ENCODE assay signal across 12 cellular contexts in the genomic region with DNA sequence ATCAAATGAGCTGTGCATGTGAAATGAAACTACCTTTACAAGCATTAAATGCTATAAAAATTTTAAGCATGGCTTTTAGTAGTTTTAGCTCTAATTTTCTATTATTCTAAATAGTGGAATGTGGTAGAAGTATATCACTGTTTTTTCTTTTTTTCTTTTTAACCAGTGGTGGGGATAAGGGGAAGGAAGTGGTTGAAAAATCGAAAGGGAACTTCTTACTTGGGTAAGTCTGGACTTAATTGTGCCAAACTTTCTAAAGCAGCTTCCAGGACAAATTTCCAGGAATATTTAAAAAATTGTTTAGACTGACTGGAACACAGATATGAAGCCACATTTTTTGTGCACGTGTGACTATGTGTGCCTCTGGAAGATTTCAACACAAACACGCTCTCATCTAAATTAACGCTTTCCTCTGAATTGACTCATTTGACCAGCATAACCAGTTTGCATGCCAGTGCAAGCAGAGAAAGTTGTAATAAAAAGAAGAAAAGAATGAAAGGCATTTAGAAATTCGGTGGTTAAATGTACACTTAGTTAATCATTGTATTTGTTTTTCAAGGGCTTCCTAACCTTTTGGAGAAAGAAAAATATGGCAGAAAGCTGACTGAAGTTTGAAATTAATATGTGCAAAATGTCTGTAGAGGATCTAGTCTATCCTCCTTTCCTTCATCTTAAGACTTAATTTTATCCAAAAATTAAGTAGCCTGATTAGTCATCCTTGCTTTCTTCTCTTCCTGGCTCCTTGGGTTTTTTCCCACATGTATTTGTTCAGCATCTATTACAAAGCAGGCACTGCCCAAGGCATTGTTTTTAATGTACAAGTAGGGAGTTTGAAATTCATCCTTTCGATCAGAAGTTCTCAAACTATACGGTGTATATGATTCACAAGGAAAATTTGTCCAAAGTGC. TPM values are rescaled to one million over a fixed set of nuclear protein-coding genes. Genes with fewer than 3 reads are reported as not detected.
DNase-seq lines count a peak whose midpoint lies in the region; ATAC-seq and TF ChIP-seq lines count a peak whose summit lies in the region.
"Had no signal": no experiment of that assay in that cellular context is flagged by ENCODE, and none has a peak within 500 bp of the region (broad histone marks: within the 10 kb centered on the region; RNA-seq: fewer than 3 reads in every experiment).

No MANE protein-coding gene starts in this region.

- H3K14ac ChIP-seq in IMR-90 (replicated peaks; ENCODE audit: low read depth, low read length): 0 out of 2 replicates have a peak overlapping the region, but pooled peaks have one; percentile 57

- H2BK20ac ChIP-seq in IMR-90 (ENCODE audit: low read depth, low read length): peak overlapping the region; percentile 74; the same call in 1 of the 2 replicates

- DNase-seq in AG08396 (ENCODE audit: low spot score) (peak; percentile 35), IMR-90 (peak; percentile 69), brain microvascular endothelial cell (peak; percentile 30), left lung (no peak), NCI-H774 (lab: John Stamatoyannopoulos, UW) (no peak), NCI-H2081 (lab: John Stamatoyannopoulos, UW) (no peak), DMS53 (lab: John Stamatoyannopoulos, UW) (no peak), SW 1271 (lab: John Stamatoyannopoulos, UW) (no peak)
- DNase-seq: activated CD8-positive, alpha-beta memory T cell treated with anti-CD3 and anti-CD28 coated beads, Interleukin-2, amount 10 ng/mL, durations not matched to agents 7 days and 5 days; CD8-positive, alpha-beta T cell; sigmoid colon; T-cell had no signal

- H4K8ac ChIP-seq in IMR-90 (ENCODE audit: low read depth in 2 of 2, low read length in 2 of 2): peak overlapping the region; percentile 13 to 32; a peak in 3 of 4 replicates

- no peak overlapping the region for H2AK5ac ChIP-seq in IMR-90 (ENCODE audit: low read depth, low read length)

- H2BK120ac ChIP-seq in IMR-90 (ENCODE audit: low read depth, low read length): peak overlapping the region; percentile 51

- H3K36me3 ChIP-seq in IMR-90 (ENCODE audit: control insufficient read depth, insufficient read depth, low read length) (no peaks in the 10 kb centered on the region), brain microvascular endothelial cell (replicated peaks) (no peaks in the 10 kb centered on the region), left lung (no peaks in the 10 kb centered on the region)
- H3K36me3 ChIP-seq: sigmoid colon had no signal

- TF ChIP-seq RAD21 in IMR-90 (IDR thresholded peaks at IDR 0.05; ENCODE audit: low read length): no peak

- H4K91ac ChIP-seq in IMR-90 (ENCODE audit: insufficient read depth, low read depth, low read length): peak overlapping the region; percentile 46

- H3K27ac ChIP-seq in IMR-90 (ENCODE audit: insufficient read depth, low read length): peak overlapping the region; percentile 83; the same call in 1 of the 2 replicates
- peak overlapping the region; percentile 59 for H3K27ac ChIP-seq in brain microvascular endothelial cell
- peak overlapping the region in 1 of 2 donors; percentile 4 for H3K27ac ChIP-seq in left lung
- H3K27ac ChIP-seq: sigmoid colon had no signal

- no peak for TF ChIP-seq POLR2A in IMR-90 (IDR thresholded peaks at IDR 0.05; ENCODE audit: low read depth, low read length)

- no TSS peak for BruUV-seq in IMR-90 (replicated peaks; lab: Mats Ljungman, UMichigan)

- H2BK5ac ChIP-seq in IMR-90 (ENCODE audit: low read depth, low read length, poor library complexity, severe bottlenecking): peak overlapping the region; percentile 85

- H3K9ac ChIP-seq in IMR-90 (ENCODE audit: low read depth, low read length): no peak overlapping the region

- POLR2A ChIA-PET in IMR-90 (lab: Charles Lee; ENCODE audit: unreplicated experiment): no interaction called here

- no peak overlapping the region for H2AK9ac ChIP-seq in IMR-90 (replicated peaks; ENCODE audit: low read depth, low read length, poor library complexity)

- no peaks in the 10 kb centered on the region; a peak in 1 of 4 replicates for H3K79me1 ChIP-seq in IMR-90 (ENCODE audit: low read depth in 1 of 2, low read length in 2 of 2)

- H3K4me3 ChIP-seq in IMR-90 (ENCODE audit: insufficient read depth, low read depth, low read length) (no peak overlapping the region), brain microvascular endothelial cell (ENCODE audit: low read depth, low read length) (no peak overlapping the region), left lung (no peak overlapping the region)
- H3K4me3 ChIP-seq: sigmoid colon had no signal

- TF ChIP-seq CTCF in IMR-90 (conservative IDR thresholded peaks at IDR 0.05; ENCODE audit: low read depth, low read length): no peak
- no peak for TF ChIP-seq CTCF in brain microvascular endothelial cell (IDR thresholded peaks at IDR 0.05; ENCODE audit: low read depth, low read length, missing control alignments)
- no peak for TF ChIP-seq CTCF in left lung (IDR thresholded peaks at IDR 0.05)

- CTCF ChIA-PET in IMR-90 (lab: Yijun Ruan, JAX): interaction anchor here (0.6 to 1.7 kb wide), 2 partner anchors 97 to 194 kb away, joined by 4 to 13 read pairs (median 4); no protein-coding TSS in a partner anchor

- peaks cover 10% of the 10 kb centered on the region for H3K9me1 ChIP-seq in IMR-90 (ENCODE audit: insufficient read depth, low read length)

- dilution Hi-C loops in IMR-90 (cut with HindIII; ENCODE audit: low sequenced_read_pairs, unreplicated experiment): no loop called here

- ATAC-seq in IMR-90 (ENCODE audit: low read depth): peak; percentile 68
- peak; percentile 39 for ATAC-seq in left lung
- ATAC-seq: activated CD8-positive, alpha-beta memory T cell treated with anti-CD3 and anti-CD28 coated beads, Interleukin-2, amount 10 ng/mL, durations not matched to agents 7 days and 5 days; CD8-positive, alpha-beta T cell; T-cell had no signal

- H2BK15ac ChIP-seq in IMR-90 (ENCODE audit: low read depth, low read length): no peak overlapping the region; the same call in 1 of the 3 replicates

- H3K4me2 ChIP-seq in IMR-90 (ENCODE audit: low read depth, low read length): peak overlapping the region; percentile 36; the same call in 1 of the 2 replicates

- no peak overlapping the region for H3K23ac ChIP-seq in IMR-90 (ENCODE audit: low read depth, low read length)

- no peaks in the 10 kb centered on the region for H3K27me3 ChIP-seq in IMR-90 (ENCODE audit: control insufficient read depth, insufficient read depth, low read length)
- no peaks in the 10 kb centered on the region for H3K27me3 ChIP-seq in brain microvascular endothelial cell (replicated peaks)
- H3K27me3 ChIP-seq in left lung: no peaks in the 10 kb centered on the region

- H4K5ac ChIP-seq in IMR-90 (ENCODE audit: low read depth, low read length): no peak overlapping the region

- peak overlapping the region; percentile 86; the same call in 1 of the 2 replicates for H3K18ac ChIP-seq in IMR-90 (ENCODE audit: low read depth, low read length)

- WGBS in IMR-90 (ENCODE audit: extremely low coverage in 2 of 2, insufficient read length in 1 of 2), 2 experiments: 83% methylated on average over 2 of the region's 7 CpGs; no CpG with 5 or more reads in 1 of the 2 experiments

- H3K9me3 ChIP-seq in IMR-90 (ENCODE audit: control insufficient read depth, insufficient read depth, low read length) (no peaks in the 10 kb centered on the region), left lung (no peaks in the 10 kb centered on the region)
- H3K9me3 ChIP-seq: sigmoid colon had no signal

- H4K20me1 ChIP-seq in IMR-90 (ENCODE audit: insufficient read depth, low read length): no peaks in the 10 kb centered on the region

- H3K56ac ChIP-seq in IMR-90 (ENCODE audit: extremely low read depth, insufficient read depth, low read length): peak overlapping the region; percentile 46; the same call in 1 of the 2 replicates

- intact Hi-C loops in IMR-90 (cut with micrococcal nuclease): loop anchor here (2.0 kb wide), 1 partner anchor 18 kb away; a partner anchor contains a TSS
- intact Hi-C loops in left lung (cut with DNase I): no loop called here

- H3K4me1 ChIP-seq in IMR-90 (ENCODE audit: control insufficient read depth, insufficient read depth, low read length): peaks cover 14% of the 10 kb centered on the region
- H3K4me1 ChIP-seq in left lung: no peaks in the 10 kb centered on the region

- in situ Hi-C loops in IMR-90 (cut with MboI; ENCODE audit: low sequenced_read_pairs) (no loop called here), brain microvascular endothelial cell (cut with HindIII; ENCODE audit: low pct_ligation_motif_present, low sequenced_read_pairs) (no loop called here)

- H2AFZ ChIP-seq in IMR-90 (replicated peaks; ENCODE audit: low read length, poor library complexity): no peak overlapping the region

- peak overlapping the region; percentile 78; the same call in 1 of the 2 replicates for H3K4ac ChIP-seq in IMR-90 (ENCODE audit: low read depth, low read length)

TF ChIP-seq in IMR-90, 13 proteins besides CTCF, POLR2A, EP300 and RAD21:
- peak; percentile 97 for TF ChIP-seq BHLHE40 (IDR thresholded peaks at IDR 0.05; ENCODE audit: low read depth, low read length)
- peak; percentile 6; the same call in 1 of the 2 replicates for TF ChIP-seq FOS (IDR thresholded peaks at IDR 0.05; ENCODE audit: low read depth, low read length)
- TF ChIP-seq MAFK (IDR thresholded peaks at IDR 0.05; ENCODE audit: low read depth, low read length): no peak
- peak; percentile 59; the same call in 1 of the 2 replicates for TF ChIP-seq MXI1 (IDR thresholded peaks at IDR 0.05; ENCODE audit: borderline replicate concordance, low read depth, low read length)
- TF ChIP-seq CEBPB (IDR thresholded peaks at IDR 0.05; ENCODE audit: low read depth, low read length): peak; percentile 73; the same call in 1 of the 2 replicates

RNA-seq across cellular contexts. Expression of a gene that starts 18.9 kb away (rescaled TPM):
- total RNA-seq in IMR-90 (2012; rRNA removed) (31.9 and 43.9 TPM in 2 replicates), left lung (10 to 100 TPM; 55.0 to 56.1 TPM)
- 24.0 and 32.7 TPM in 2 replicates for polyA plus RNA-seq in IMR-90 (2012; rRNA removed)
- 4.2 and 5.9 TPM in 2 replicates for polyA plus RNA-seq in IMR-90 (2012; cell fraction: cytosol; rRNA removed)
- polyA plus RNA-seq in IMR-90 (2012; cell fraction: nucleus; rRNA removed; ENCODE audit: low replicate concordance): 7.4 and 50.9 TPM in 2 replicates

Comparison
In these comparisons a context has a peak if more than half of its experiments do, and no peak if none do; other contexts are left out.
1. DNase-seq: peak in AG08396 (single experiment), IMR-90 (single experiment) and brain microvascular endothelial cell (single experiment); none in left lung (0 of 2), NCI-H774 (single experiment), NCI-H2081 (0 of 2), DMS53 (single experiment) and SW 1271 (0 of 2).